9 cellular contexts compared by ENCODE assay signal in the genomic region with DNA sequence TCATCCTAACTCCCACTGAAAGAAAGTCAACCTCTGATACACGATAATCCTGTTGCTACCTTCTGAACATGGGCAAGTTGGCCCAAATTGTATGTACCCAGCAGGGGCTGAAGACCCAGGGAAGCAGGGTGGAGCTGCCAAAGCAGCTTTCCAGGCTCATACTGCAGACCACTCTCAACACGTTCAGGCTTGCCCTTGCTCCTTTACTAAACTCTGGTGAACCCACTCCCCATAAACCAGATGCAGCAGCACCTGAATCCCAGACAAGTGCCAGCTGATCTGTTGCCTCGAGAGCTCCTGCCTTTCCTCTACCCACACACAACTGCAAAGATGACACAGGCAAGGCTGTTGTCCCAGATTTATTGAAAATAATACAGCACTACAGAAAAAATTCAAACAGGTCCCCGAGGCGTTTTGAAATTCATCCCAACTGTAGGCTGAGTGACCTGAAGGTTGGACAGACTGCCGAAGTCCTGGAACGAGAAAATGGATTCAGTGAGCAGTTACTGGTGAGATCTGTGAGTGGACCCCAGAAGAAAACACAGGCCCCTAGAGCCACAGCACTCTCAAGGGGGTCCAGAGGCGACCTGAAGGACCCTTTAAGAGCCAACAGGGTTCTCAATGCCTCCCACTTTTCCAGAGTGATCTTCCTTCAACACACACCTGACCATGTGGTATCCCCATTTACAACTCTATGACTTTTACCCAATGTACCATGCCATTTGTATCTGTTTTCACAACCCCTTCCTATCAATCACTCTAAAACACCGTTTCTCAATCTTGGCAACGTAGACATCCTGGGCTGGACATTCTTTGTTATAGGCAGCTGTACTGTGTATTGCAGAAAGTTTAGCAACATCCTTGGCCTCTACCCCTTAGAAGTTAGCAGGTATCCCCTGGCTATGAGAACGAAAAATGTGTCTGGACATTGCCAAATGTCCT. TPM values are rescaled to one million over a fixed set of nuclear protein-coding genes. Genes with fewer than 3 reads are reported as not detected.
DNase-seq lines count a peak whose midpoint lies in the region; ATAC-seq and TF ChIP-seq lines count a peak whose summit lies in the region.
"Had no signal": no experiment of that assay in that cellular context is flagged by ENCODE, and none has a peak within 500 bp of the region (broad histone marks: within the 10 kb centered on the region; RNA-seq: fewer than 3 reads in every experiment).

No MANE protein-coding gene starts in this region.

- intact Hi-C loops in activated T-helper 1 cell treated with anti-CD3 and anti-CD28 coated beads, Interleukin-12 subunit alpha, Interleukin-12 subunit beta, Interleukin-2, Interleukin-4 antibody, amounts not matched to agents 30 ng/mL and 10 ng/mL and 1 ng/mL, durations not matched to agents 14 hours and 24 hours and 36 hours (cut with micrococcal nuclease): loop anchor here (10.0 kb wide), 1 partner anchor 668 kb away; the partner anchor contains the start of gene HDGFL3
- intact Hi-C loops in stomach (cut with DNase I; ENCODE audit: low total_unique reads): no loop called here
- intact Hi-C loops in gastrocnemius medialis (cut with DNase I; ENCODE audit: low total_unique reads): loop anchor here (10.0 kb wide), 1 partner anchor 478 kb away; the partner anchor contains the start of gene C15orf40

- peaks cover 6% of the 10 kb centered on the region for H3K23me2 ChIP-seq in H9 (ENCODE audit: insufficient read length, low read depth, low read length, poor library complexity, severe bottlenecking)

- peaks cover 0 to 8% of the 10 kb centered on the region in 2 experiments; a peak in 1 of 5 replicates for H3K9me3 Mint-ChIP-seq in H9
- H3K9me3 Mint-ChIP-seq in activated T-helper 1 cell treated with anti-CD3 and anti-CD28 coated beads, Interleukin-12 subunit alpha, Interleukin-12 subunit beta, Interleukin-2, Interleukin-4 antibody, amounts not matched to agents 30 ng/mL and 10 ng/mL and 1 ng/mL, durations not matched to agents 14 hours and 24 hours and 36 hours: no peaks in the 10 kb centered on the region

- no peak for TF ChIP-seq POLR2A in stomach (IDR thresholded peaks at IDR 0.05)
- TF ChIP-seq POLR2A in gastrocnemius medialis (IDR thresholded peaks at IDR 0.05): no peak

- H2AFZ ChIP-seq in H9 (ENCODE audit: low read length): no peak overlapping the region

- DNase-seq in H9 (peak; percentile 33), mesendoderm (no peak), NCI-H146 (lab: John Stamatoyannopoulos, UW) (no peak), stomach (no peak), gastrocnemius medialis (no peak)
- no peak for DNase-seq in activated T-helper 1 cell treated with anti-CD3 and anti-CD28 coated beads, Interleukin-12 subunit alpha, Interleukin-12 subunit beta, Interleukin-2, Interleukin-4 antibody, amounts not matched to agents 30 ng/mL and 10 ng/mL and 1 ng/mL, durations not matched to agents 14 hours and 24 hours and 36 hours (ENCODE audit: low spot score)
- DNase-seq: activated CD4-positive, CD25-positive, alpha-beta regulatory T cell treated with anti-CD3 and anti-CD28 coated beads, Interleukin-2, amount 50 U/mL, for 72 hours had no signal

- H3K4me3 Mint-ChIP-seq in H9: peak overlapping the region; percentile 21 to 22; a peak in 4 of 5 replicates
- H3K4me3 Mint-ChIP-seq in activated T-helper 1 cell treated with anti-CD3 and anti-CD28 coated beads, Interleukin-12 subunit alpha, Interleukin-12 subunit beta, Interleukin-2, Interleukin-4 antibody, amounts not matched to agents 30 ng/mL and 10 ng/mL and 1 ng/mL, durations not matched to agents 14 hours and 24 hours and 36 hours: peak overlapping the region; percentile 91

- no peaks in the 10 kb centered on the region for H3K27me3 ChIP-seq in BLaER1 treated with 17β-estradiol and CSF1 and Interleukin-3, amounts not matched to agents 10 nM and 100 nM
- H3K27me3 ChIP-seq in H9 (ENCODE audit: insufficient read depth, low read length) (no peaks in the 10 kb centered on the region), mesendoderm (ENCODE audit: insufficient read depth, low read length, poor library complexity) (no peaks in the 10 kb centered on the region), stomach (no peaks in the 10 kb centered on the region), gastrocnemius medialis (no peaks in the 10 kb centered on the region)

- H4K91ac ChIP-seq in H9 (ENCODE audit: insufficient read length, low read depth, low read length): no peak overlapping the region

- peaks cover 22 to 41% (median 34%) of the 10 kb centered on the region in 10 experiments for H3K4me1 ChIP-seq in BLaER1 treated with 17β-estradiol and CSF1 and Interleukin-3, amounts not matched to agents 10 nM and 100 nM
- H3K4me1 ChIP-seq in H9 (ENCODE audit: insufficient read depth, low read length): 0 out of 2 replicates have a peak, but pooled peaks cover 2% of the 10 kb centered on the region
- H3K4me1 ChIP-seq in mesendoderm (ENCODE audit: control insufficient read depth, low read depth, low read length): peaks cover 13% of the 10 kb centered on the region
- H3K4me1 ChIP-seq in stomach: peaks cover 12 to 44% (median 33%) of the 10 kb centered on the region in 4 donors
- H3K4me1 ChIP-seq in gastrocnemius medialis: peaks cover 8 to 11% of the 10 kb centered on the region in 2 donors

- H2BK120ac ChIP-seq in H9 (ENCODE audit: low read depth, low read length, poor library complexity, severe bottlenecking) (no peak overlapping the region), mesendoderm (ENCODE audit: low read depth, low read length) (no peak overlapping the region)

- no peak overlapping the region for H2BK20ac ChIP-seq in H9 (ENCODE audit: low read depth, low read length, poor library complexity, severe bottlenecking)

- peaks cover 12% of the 10 kb centered on the region; the same call in 1 of the 2 replicates for H3K79me2 ChIP-seq in H9 (ENCODE audit: insufficient read depth, low read length)
- peaks cover 35% of the 10 kb centered on the region for H3K79me2 ChIP-seq in mesendoderm (ENCODE audit: control insufficient read depth, insufficient read depth, low read length)

- H2AK5ac ChIP-seq in H9 (ENCODE audit: insufficient read length, low read length) (no peak overlapping the region), mesendoderm (ENCODE audit: low read length) (no peak overlapping the region)

- H4K5ac ChIP-seq in H9 (ENCODE audit: insufficient read length, low read depth, low read length) (no peak overlapping the region), mesendoderm (ENCODE audit: low read length) (no peak overlapping the region)

- H3K4me3 ChIP-seq in BLaER1 treated with 17β-estradiol and CSF1 and Interleukin-3, amounts not matched to agents 10 nM and 100 nM: peak overlapping the region in 7 of 10 experiments; percentile 83 to 98 (median 89); a peak in 10 of 20 replicates
- H3K4me3 ChIP-seq in mesendoderm (ENCODE audit: low read length) (no peak overlapping the region), stomach (peak overlapping the region in 1 of 4 donors; percentile 3), gastrocnemius medialis (no peak overlapping the region)

- H2BK15ac ChIP-seq in H9 (ENCODE audit: low read depth, low read length): no peak overlapping the region
- no peak overlapping the region for H2BK15ac ChIP-seq in mesendoderm (replicated peaks; ENCODE audit: low read depth)

- no peak overlapping the region for H3K18ac ChIP-seq in H9 (ENCODE audit: insufficient read length, low read depth, low read length)
- H3K18ac ChIP-seq in mesendoderm (ENCODE audit: low read length): no peak overlapping the region

- WGBS in H9 (ENCODE audit: extremely low coverage, insufficient read length, low lambda C conversion rate): no CpG with 5 or more reads among the region's 11 CpGs
- 100% methylated on average over 1 of the region's 11 CpGs for WGBS in mesendoderm (ENCODE audit: extremely low coverage, insufficient coverage, low lambda C conversion rate)
- WGBS in stomach, 5 donors: 54 to 68% (median 57%) methylated on average over 11 of the region's 11 CpGs

- H3K56ac ChIP-seq in H9 (ENCODE audit: insufficient read length, low read depth, low read length) (no peak overlapping the region), mesendoderm (ENCODE audit: low read length) (peak overlapping the region; percentile 37)

- H3K27ac Mint-ChIP-seq in H9: peak overlapping the region in 2 of 3 experiments; percentile 84 to 93; a peak in 4 of 7 replicates
- H3K27ac Mint-ChIP-seq in activated T-helper 1 cell treated with anti-CD3 and anti-CD28 coated beads, Interleukin-12 subunit alpha, Interleukin-12 subunit beta, Interleukin-2, Interleukin-4 antibody, amounts not matched to agents 30 ng/mL and 10 ng/mL and 1 ng/mL, durations not matched to agents 14 hours and 24 hours and 36 hours: peak overlapping the region; percentile 68

- no peaks in the 10 kb centered on the region; the same call in 1 of the 2 replicates for H3K27me3 Mint-ChIP-seq in H9 (ENCODE audit: low read depth)
- H3K27me3 Mint-ChIP-seq in activated T-helper 1 cell treated with anti-CD3 and anti-CD28 coated beads, Interleukin-12 subunit alpha, Interleukin-12 subunit beta, Interleukin-2, Interleukin-4 antibody, amounts not matched to agents 30 ng/mL and 10 ng/mL and 1 ng/mL, durations not matched to agents 14 hours and 24 hours and 36 hours (ENCODE audit: insufficient read depth): no peaks in the 10 kb centered on the region

- in situ Hi-C loops in gastrocnemius medialis (cut with MboI; ENCODE audit: low sequenced_read_pairs in 4 of 4): loop anchor here (10.0 to 25.0 kb wide), 5 partner anchors 201 to 576 kb away; partner anchors contain the start of genes FSD2 (in 2 of the 4), WHAMM (in 2 of the 4), C15orf40 (in 1 of the 4) and TM6SF1 (in 1 of the 4)

- no peak overlapping the region for H3T11ph ChIP-seq in H9 (ENCODE audit: low read length)

- TF ChIP-seq EP300 in stomach (IDR thresholded peaks at IDR 0.05): no peak

- H3K14ac ChIP-seq in H9 (ENCODE audit: insufficient read depth, low read length): no peak overlapping the region

- TF ChIP-seq CTCF in H9 (conservative IDR thresholded peaks at IDR 0.05): no peak
- no peak for TF ChIP-seq CTCF in stomach (IDR thresholded peaks at IDR 0.05)
- TF ChIP-seq CTCF in gastrocnemius medialis (IDR thresholded peaks at IDR 0.05 in 4 of 5, conservative IDR thresholded peaks at IDR 0.05 in 1 of 5): no peak

- peak overlapping the region in 3 of 11 experiments; percentile 3 to 99 (median 26); a peak in 5 of 22 replicates for H3K27ac ChIP-seq in BLaER1 treated with 17β-estradiol and CSF1 and Interleukin-3, amounts not matched to agents 10 nM and 100 nM
- peak overlapping the region; percentile 16 for H3K27ac ChIP-seq in H9 (ENCODE audit: insufficient read length, low read depth, low read length)
- peak overlapping the region; percentile 5 for H3K27ac ChIP-seq in mesendoderm (ENCODE audit: low read depth, low read length)
- H3K27ac ChIP-seq in stomach: no peak overlapping the region
- H3K27ac ChIP-seq in gastrocnemius medialis: peak overlapping the region in 2 of 4 donors; percentile 28 to 66

- no peaks in the 10 kb centered on the region for H3K79me1 ChIP-seq in H9 (ENCODE audit: insufficient read depth, low read depth, low read length, poor library complexity, severe bottlenecking)
- peaks cover 21% of the 10 kb centered on the region for H3K79me1 ChIP-seq in mesendoderm (ENCODE audit: low read length)

- H3K23ac ChIP-seq in H9 (ENCODE audit: insufficient read length, low read depth, low read length): no peak overlapping the region
- no peak overlapping the region for H3K23ac ChIP-seq in mesendoderm (ENCODE audit: low read length)

- no peak overlapping the region for H3K4ac ChIP-seq in H9 (ENCODE audit: low read depth, low read length)
- H3K4ac ChIP-seq in mesendoderm (ENCODE audit: low read depth, low read length): no peak overlapping the region

- peaks cover 54 to 76% (median 71%) of the 10 kb centered on the region in 11 experiments for H3K36me3 ChIP-seq in BLaER1 treated with 17β-estradiol and CSF1 and Interleukin-3, amounts not matched to agents 10 nM and 100 nM
- H3K36me3 ChIP-seq in mesendoderm (ENCODE audit: control insufficient read depth, insufficient read depth, low read length) (peaks cover 31% of the 10 kb centered on the region), stomach (peaks cover 35 to 73% (median 62%) of the 10 kb centered on the region in 4 donors), gastrocnemius medialis (peaks cover 0 to 46% of the 10 kb centered on the region in 2 donors)

- peak overlapping the region; percentile 8 to 100 (median 97); a peak in 18 of 22 replicates for H3K9ac ChIP-seq in BLaER1 treated with 17β-estradiol and CSF1 and Interleukin-3, amounts not matched to agents 10 nM and 100 nM
- H3K9ac ChIP-seq in H9 (ENCODE audit: extremely low read depth, insufficient read length, low read length) (no peak overlapping the region), mesendoderm (ENCODE audit: low read length) (peak overlapping the region; percentile 6)

- peaks cover 24 to 26% of the 10 kb centered on the region in 2 experiments for H3K4me1 Mint-ChIP-seq in H9
- peaks cover 33% of the 10 kb centered on the region for H3K4me1 Mint-ChIP-seq in activated T-helper 1 cell treated with anti-CD3 and anti-CD28 coated beads, Interleukin-12 subunit alpha, Interleukin-12 subunit beta, Interleukin-2, Interleukin-4 antibody, amounts not matched to agents 30 ng/mL and 10 ng/mL and 1 ng/mL, durations not matched to agents 14 hours and 24 hours and 36 hours (ENCODE audit: low read depth)

- H4K8ac ChIP-seq in H9 (replicated peaks; ENCODE audit: insufficient read length, low read depth, low read length): no peak overlapping the region
- no peak overlapping the region for H4K8ac ChIP-seq in mesendoderm (ENCODE audit: low read depth, low read length)

- H3K36me3 Mint-ChIP-seq in H9 (ENCODE audit: insufficient read depth in 1 of 3, low read depth in 3 of 3): peaks cover 54 to 77% (median 61%) of the 10 kb centered on the region in 3 experiments
- H3K36me3 Mint-ChIP-seq in activated T-helper 1 cell treated with anti-CD3 and anti-CD28 coated beads, Interleukin-12 subunit alpha, Interleukin-12 subunit beta, Interleukin-2, Interleukin-4 antibody, amounts not matched to agents 30 ng/mL and 10 ng/mL and 1 ng/mL, durations not matched to agents 14 hours and 24 hours and 36 hours (ENCODE audit: low read depth): peaks cover 60% of the 10 kb centered on the region

- H2BK5ac ChIP-seq in H9 (ENCODE audit: insufficient read length, low read length) (no peak overlapping the region), mesendoderm (ENCODE audit: low read length) (no peak overlapping the region)

- H3K4me2 ChIP-seq in BLaER1 treated with 17β-estradiol and CSF1 and Interleukin-3, amounts not matched to agents 10 nM and 100 nM: peak overlapping the region in 10 of 11 experiments; percentile 85 to 99 (median 94); a peak in 20 of 22 replicates
- H3K4me2 ChIP-seq in H9 (ENCODE audit: insufficient read depth, insufficient read length, low read length) (no peak overlapping the region), mesendoderm (ENCODE audit: low read length) (peak overlapping the region; percentile 6)

- no peaks in the 10 kb centered on the region; a peak in 1 of 22 replicates for H3K9me3 ChIP-seq in BLaER1 treated with 17β-estradiol and CSF1 and Interleukin-3, amounts not matched to agents 10 nM and 100 nM (replicated peaks in 1 of 11)
- no peaks in the 10 kb centered on the region for H3K9me3 ChIP-seq in H9 (ENCODE audit: control insufficient read depth, low read depth, low read length)
- no peaks in the 10 kb centered on the region for H3K9me3 ChIP-seq in stomach
- H3K9me3 ChIP-seq in gastrocnemius medialis: no peaks in the 10 kb centered on the region

- peaks cover 44 to 85% (median 79%) of the 10 kb centered on the region in 11 experiments for H4K20me1 ChIP-seq in BLaER1 treated with 17β-estradiol and CSF1 and Interleukin-3, amounts not matched to agents 10 nM and 100 nM
- no peaks in the 10 kb centered on the region for H4K20me1 ChIP-seq in H9 (ENCODE audit: control insufficient read depth, insufficient read depth, insufficient read length)

- no peak overlapping the region for H2BK12ac ChIP-seq in H9 (ENCODE audit: insufficient read length, low read depth, low read length)

- ATAC-seq in gastrocnemius medialis (no peak), HG03095 (IDR thresholded peaks at IDR 0.05; ENCODE audit: unreplicated experiment) (no peak)

RNA-seq across cellular contexts. Expression of gene RPS17, which starts 3.6 kb away (rescaled TPM):
- total RNA-seq in H9 (2021) (2,597 and 2,660 TPM in 2 replicates), stomach (1,000 to 10,000 TPM in 3 of 5 donors, 100 to 1,000 TPM in 2; 364 to 1,880 (median 1,294) TPM), gastrocnemius medialis (1,000 to 10,000 TPM; 1,547 to 2,112 (median 1,667) TPM)
- 2,478 and 2,503 TPM in 2 replicates for total RNA-seq in activated T-helper 1 cell treated with anti-CD3 and anti-CD28 coated beads, Interleukin-12 subunit alpha, Interleukin-12 subunit beta, Interleukin-2, Interleukin-4 antibody, amounts not matched to agents 30 ng/mL and 10 ng/mL and 1 ng/mL, durations not matched to agents 14 hours and 24 hours and 36 hours
- polyA plus RNA-seq in mesendoderm (2013, experiment 1 of 2): 4,887 TPM
- 4,912 TPM for polyA plus RNA-seq in mesendoderm (2013, experiment 2 of 2)
- polyA plus RNA-seq in stomach: 1,000 to 10,000 TPM; 4,707 to 5,380 (median 4,866) TPM

Comparison
In these comparisons a context has a peak if more than half of its experiments do, and no peak if none do; other contexts are left out.
1. H3K27ac ChIP-seq: peak in H9 (single experiment) and mesendoderm (single experiment); none in stomach (0 of 5).
2. H3K4me3 ChIP-seq: peak in BLaER1 treated with 17β-estradiol and CSF1 and Interleukin-3, amounts not matched to agents 10 nM and 100 nM (7 of 10); none in mesendoderm (single experiment) and gastrocnemius medialis (0 of 4).